ENCODE assay signal across 19 cellular contexts in the genomic region with DNA sequence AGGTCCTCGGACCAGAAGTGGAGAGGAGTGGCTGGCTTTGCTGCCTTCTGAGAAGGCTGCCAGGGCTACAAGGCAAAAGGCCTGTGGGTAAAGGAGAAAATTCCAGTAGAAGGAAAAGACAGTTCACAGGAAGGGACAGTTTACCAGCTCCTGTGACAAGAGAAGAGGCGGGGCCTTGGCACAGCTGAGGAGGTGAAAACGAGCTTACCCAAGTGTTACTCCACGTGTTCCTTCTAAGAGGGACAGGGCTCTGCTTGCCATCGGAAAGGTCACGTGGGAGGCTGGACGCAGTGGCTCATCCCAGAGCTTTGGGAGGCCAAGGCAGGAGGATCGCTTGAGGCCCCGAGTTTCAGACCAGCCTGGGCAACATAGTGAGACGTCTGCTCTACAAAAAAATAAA.
DNase-seq lines count a peak whose midpoint lies in the region; ATAC-seq, FAIRE-seq and TF ChIP-seq lines count a peak whose summit lies in the region.
"Had no signal": no experiment of that assay in that cellular context is flagged by ENCODE, and none has a peak within 500 bp of the region (broad histone marks: within the 10 kb centered on the region; RNA-seq: fewer than 3 reads in every experiment).

No MANE protein-coding gene starts in this region.

- peaks cover 21% of the 10 kb centered on the region for H3K79me2 ChIP-seq in GM23338 (replicated peaks; ENCODE audit: insufficient read depth)
- H3K79me2 ChIP-seq in mesendoderm (ENCODE audit: control insufficient read depth, insufficient read depth, low read length), result peaks cover 18% of the 10 kb centered on the region

- peaks cover 9% of the 10 kb centered on the region for H3K79me1 ChIP-seq in mesendoderm (ENCODE audit: low read length)

- no peak overlapping the region for H2BK5ac ChIP-seq in mesendoderm (ENCODE audit: low read length)

- H4K20me1 ChIP-seq in GM23338 (replicated peaks; ENCODE audit: insufficient read depth), result peaks cover 12% of the 10 kb centered on the region

- no peak overlapping the region for H3K9ac ChIP-seq in mesendoderm (ENCODE audit: low read length)
- H3K9ac ChIP-seq: BLaER1, GM23248 had no signal

- H3K4ac ChIP-seq in mesendoderm (ENCODE audit: low read depth, low read length), result no peak overlapping the region

- no peaks in the 10 kb centered on the region for H3F3A ChIP-seq in GM23338 (replicated peaks; ENCODE audit: low read depth)

- peaks cover 13% of the 10 kb centered on the region for H3K27me3 Mint-ChIP-seq in GM23338 (ENCODE audit: insufficient read depth, low read depth, poor library complexity)
- peaks cover 10 to 14% of the 10 kb centered on the region in 2 donors for H3K27me3 Mint-ChIP-seq in natural killer cell treated with Interleukin-12 subunit alpha and Interleukin-12 subunit beta and Interleukin-15 and Interleukin-18, amount 100 ng/mL, for 72 hours

- H3K4me3 ChIP-seq in GM23338 (no peak overlapping the region), mesendoderm (ENCODE audit: low read length) (no peak overlapping the region), urinary bladder (ENCODE audit: low read depth, low read length) (no peak overlapping the region), small intestine (ENCODE audit: low read depth in 1 of 2, low read length in 2 of 2) (no peak overlapping the region)
- H3K4me3 ChIP-seq: BLaER1, GM12878, GM23248 had no signal

- H4K5ac ChIP-seq in mesendoderm (ENCODE audit: low read length), result no peak overlapping the region

- no peak for FAIRE-seq in small intestine (lab: Jason Lieb, UNC)
- FAIRE-seq: GM12878, GM18507 had no signal

- no CpG with 5 or more reads among the region's 10 CpGs for WGBS in mesendoderm (ENCODE audit: extremely low coverage, insufficient coverage, low lambda C conversion rate)
- WGBS in urinary bladder, result 77% methylated on average over 10 of the region's 10 CpGs
- WGBS in small intestine, 3 donors, result 69 to 79% (median 71%) methylated on average over 10 of the region's 10 CpGs

- H3K4me2 ChIP-seq in GM23338 (no peak overlapping the region), mesendoderm (ENCODE audit: low read length) (no peak overlapping the region)
- H3K4me2 ChIP-seq: BLaER1 had no signal

- no peak overlapping the region for H3K27ac Mint-ChIP-seq in GM23338
- peak overlapping the region in 1 of 2 donors; percentile 26 for H3K27ac Mint-ChIP-seq in natural killer cell treated with Interleukin-12 subunit alpha and Interleukin-12 subunit beta and Interleukin-15 and Interleukin-18, amount 100 ng/mL, for 72 hours
- H3K27ac Mint-ChIP-seq: CD4-positive, alpha-beta T cell had no signal

- no peak overlapping the region for H3K4me3 Mint-ChIP-seq in GM23338
- no peak overlapping the region for H3K4me3 Mint-ChIP-seq in natural killer cell treated with Interleukin-12 subunit alpha and Interleukin-12 subunit beta and Interleukin-15 and Interleukin-18, amount 100 ng/mL, for 72 hours

- no peak overlapping the region for H2AFZ ChIP-seq in GM23338
- H2AFZ ChIP-seq: GM23248 had no signal

- H3K36me3 ChIP-seq in GM23338 (ENCODE audit: insufficient read depth), result no peaks in the 10 kb centered on the region
- H3K36me3 ChIP-seq in mesendoderm (ENCODE audit: control insufficient read depth, insufficient read depth, low read length), result no peaks in the 10 kb centered on the region
- no peaks in the 10 kb centered on the region for H3K36me3 ChIP-seq in urinary bladder (ENCODE audit: insufficient read depth)
- no peaks in the 10 kb centered on the region for H3K36me3 ChIP-seq in small intestine (ENCODE audit: control insufficient read depth in 2 of 2, insufficient read depth in 2 of 2, low read length in 2 of 2)

- H3K4me1 Mint-ChIP-seq in GM23338, result peaks cover 12% of the 10 kb centered on the region
- peaks cover 20 to 26% of the 10 kb centered on the region in 2 donors for H3K4me1 Mint-ChIP-seq in natural killer cell treated with Interleukin-12 subunit alpha and Interleukin-12 subunit beta and Interleukin-15 and Interleukin-18, amount 100 ng/mL, for 72 hours (ENCODE audit: low read depth in 2 of 2)

- no peak overlapping the region for H3K18ac ChIP-seq in mesendoderm (ENCODE audit: low read length)

- no peaks in the 10 kb centered on the region for H3K9me2 ChIP-seq in GM23338 (ENCODE audit: insufficient read depth)

- peaks cover 4% of the 10 kb centered on the region; the same call in 1 of the 2 replicates for H3K4me1 ChIP-seq in GM23338 (ENCODE audit: insufficient read depth)
- no peaks in the 10 kb centered on the region for H3K4me1 ChIP-seq in mesendoderm (ENCODE audit: control insufficient read depth, low read depth, low read length)
- H3K4me1 ChIP-seq in urinary bladder (ENCODE audit: insufficient read depth), result no peaks in the 10 kb centered on the region
- H3K4me1 ChIP-seq in small intestine (ENCODE audit: control insufficient read depth in 2 of 2, insufficient read depth in 1 of 2, low read depth in 1 of 2, low read length in 1 of 2), result peaks cover 4 to 7% of the 10 kb centered on the region in 2 donors

- no peak overlapping the region for H3K56ac ChIP-seq in mesendoderm (ENCODE audit: low read length)

- H3K9me3 Mint-ChIP-seq in GM23338, result no peaks in the 10 kb centered on the region
- no peaks in the 10 kb centered on the region for H3K9me3 Mint-ChIP-seq in natural killer cell treated with Interleukin-12 subunit alpha and Interleukin-12 subunit beta and Interleukin-15 and Interleukin-18, amount 100 ng/mL, for 72 hours
- H3K9me3 Mint-ChIP-seq: CD4-positive, alpha-beta T cell had no signal

- no peak overlapping the region for H3K27ac ChIP-seq in GM23338 (ENCODE audit: low read depth)
- H3K27ac ChIP-seq in VCaP, result peak overlapping the region; percentile 99
- no peak overlapping the region for H3K27ac ChIP-seq in mesendoderm (ENCODE audit: low read depth, low read length)
- H3K27ac ChIP-seq in urinary bladder (ENCODE audit: low read depth), result peak overlapping the region; percentile 32
- H3K27ac ChIP-seq in small intestine (ENCODE audit: low read depth in 1 of 2, low read length in 1 of 2), result no peak overlapping the region
- H3K27ac ChIP-seq: BLaER1, GM23248 had no signal

- H3K23ac ChIP-seq in mesendoderm (ENCODE audit: low read length), result no peak overlapping the region

- no peak overlapping the region for H2BK15ac ChIP-seq in mesendoderm (replicated peaks; ENCODE audit: low read depth)

- no peak overlapping the region for H2AK5ac ChIP-seq in mesendoderm (ENCODE audit: low read length)

- H3K36me3 Mint-ChIP-seq in GM23338 (ENCODE audit: low read depth), result no peaks in the 10 kb centered on the region
- H3K36me3 Mint-ChIP-seq in natural killer cell treated with Interleukin-12 subunit alpha and Interleukin-12 subunit beta and Interleukin-15 and Interleukin-18, amount 100 ng/mL, for 72 hours, result no peaks in the 10 kb centered on the region

- ATAC-seq in GM23338 (no peak), HG03342 (IDR thresholded peaks at IDR 0.05; ENCODE audit: unreplicated experiment) (no peak)
- no peak for ATAC-seq in natural killer cell treated with Interleukin-12 subunit alpha and Interleukin-12 subunit beta and Interleukin-15 and Interleukin-18, amount 100 ng/mL, for 72 hours
- ATAC-seq: GM12878 had no signal

- no peaks in the 10 kb centered on the region for H3K9me3 ChIP-seq in small intestine (ENCODE audit: control insufficient read depth, low read depth)
- H3K9me3 ChIP-seq: BLaER1 had no signal

- H4K8ac ChIP-seq in mesendoderm (ENCODE audit: low read depth, low read length), result no peak overlapping the region

- DNase-seq in GM23338 (ENCODE audit: low spot score) (peak; percentile 3), mesendoderm (peak; percentile 44), occipital lobe (lab: John Stamatoyannopoulos, UW) (no peak), small intestine (no peak)
- DNase-seq in natural killer cell treated with Interleukin-12 subunit alpha and Interleukin-12 subunit beta and Interleukin-15 and Interleukin-18, amount 100 ng/mL, for 72 hours (ENCODE audit: low spot score), result no peak
- DNase-seq: AML-193; Calu3; CD4-positive, alpha-beta T cell; DMS 273 treated with DMSO at 0.1 percent for 48 hours; DMS79; GM23248; H7; IMR-90 had no signal

- no peaks in the 10 kb centered on the region for H3K27me3 ChIP-seq in GM23338 (ENCODE audit: insufficient read depth)
- no peaks in the 10 kb centered on the region for H3K27me3 ChIP-seq in mesendoderm (ENCODE audit: insufficient read depth, low read length, poor library complexity)
- peaks cover 0 to 8% of the 10 kb centered on the region in 2 donors for H3K27me3 ChIP-seq in small intestine (ENCODE audit: control insufficient read depth in 2 of 2, insufficient read depth in 2 of 2, low read length in 2 of 2)
- H3K27me3 ChIP-seq: BLaER1 had no signal

- TF ChIP-seq CTCF in GM23338 (conservative IDR thresholded peaks at IDR 0.05; ENCODE audit: low read depth in 2 of 2), result no peak
- no peak for TF ChIP-seq CTCF in VCaP (conservative IDR thresholded peaks at IDR 0.05)

- H2BK120ac ChIP-seq in mesendoderm (ENCODE audit: low read depth, low read length), result no peak overlapping the region

TF ChIP-seq in GM23338, 12 proteins besides CTCF, POLR2A, EP300 and RAD21 (continues in another document):
- TF ChIP-seq STAT1 (IDR thresholded peaks at IDR 0.05; ENCODE audit: unreplicated experiment), result no peak

Comparison
In these comparisons a context has a peak if more than half of its experiments do, and no peak if none do; other contexts are left out.
1. DNase-seq: peak in GM23338 (single experiment) and mesendoderm (single experiment); none in natural killer cell treated with Interleukin-12 subunit alpha and Interleukin-12 subunit beta and Interleukin-15 and Interleukin-18, amount 100 ng/mL, for 72 hours (single experiment), occipital lobe (single experiment) and small intestine (single experiment).
2. H3K27ac ChIP-seq: peak in VCaP (single experiment) and urinary bladder (single experiment); none in GM23338 (single experiment), mesendoderm (single experiment) and small intestine (0 of 2).